ENCODE assay signal across 8 cellular contexts in genomic region chr13:43785681-43786471, GRCh38. TPM values are rescaled to one million over a fixed set of nuclear protein-coding genes. Genes with fewer than 3 reads are reported as not detected.
DNase-seq lines count a peak whose midpoint lies in the region; ATAC-seq and FAIRE-seq lines count a peak whose summit lies in the region.

No MANE protein-coding gene starts in this region.

- H3K4me3 Mint-ChIP-seq in T-helper 17 cell: peak overlapping the region; percentile 89

- no peaks in the 10 kb centered on the region for H3K36me3 ChIP-seq in duodenal mucosa (ENCODE audit: control insufficient read depth in 1 of 2, insufficient read depth in 2 of 2, low read length in 2 of 2)

- H3K27me3 ChIP-seq in duodenal mucosa (ENCODE audit: control insufficient read depth in 1 of 2, insufficient read depth in 2 of 2, low read length in 2 of 2): peaks cover 0 to 14% of the 10 kb centered on the region in 2 donors

- H3K27me3 Mint-ChIP-seq in T-helper 17 cell: peaks cover 40% of the 10 kb centered on the region

- no peaks in the 10 kb centered on the region for H3K36me3 Mint-ChIP-seq in T-helper 17 cell (ENCODE audit: low read depth)

- no peak overlapping the region for H3K27ac Mint-ChIP-seq in T-helper 17 cell

- H3K4me1 ChIP-seq in duodenal mucosa (ENCODE audit: control insufficient read depth in 1 of 2, insufficient read depth in 2 of 2, low read length in 2 of 2): peaks cover 8 to 9% of the 10 kb centered on the region in 2 donors

- H3K4me1 Mint-ChIP-seq in T-helper 17 cell: peaks cover 3% of the 10 kb centered on the region

- ATAC-seq in T-helper 17 cell (peak; percentile 37), left lobe of liver (peak; percentile 63), GM21526 (IDR thresholded peaks at IDR 0.05; ENCODE audit: low FRiP score, unreplicated experiment) (no peak)

- FAIRE-seq in HTR-8/SVneo (lab: Jason Lieb, UNC): no peak

- H3K9me3 ChIP-seq in T-helper 17 cell (ENCODE audit: control insufficient read depth, low read length, poor library complexity, severe bottlenecking) (no peaks in the 10 kb centered on the region), duodenal mucosa (ENCODE audit: control insufficient read depth in 1 of 2, low read length in 2 of 2) (no peaks in the 10 kb centered on the region)

- H3K9ac ChIP-seq in duodenal mucosa (ENCODE audit: low read depth in 1 of 2, low read length in 2 of 2): no peak overlapping the region

- H3K4me3 ChIP-seq in duodenal mucosa (ENCODE audit: low read depth in 1 of 2, low read length in 2 of 2): peak overlapping the region; percentile 61 to 67

- DNase-seq in DMS53 (lab: John Stamatoyannopoulos, UW): peak; percentile 93
- peak; percentile 64 for DNase-seq in HTR-8/SVneo (ENCODE audit: insufficient read length, low spot score)
- peak in 1 of 3 donors; percentile 12 for DNase-seq in T-helper 17 cell
- peak; percentile 50 for DNase-seq in left lobe of liver (ENCODE audit: low spot score)
- DNase-seq in stimulated activated CD4-positive, alpha-beta T cell treated with anti-CD3 and anti-CD28 coated beads, Interleukin-4, amount 100 ng/mL, for 24 hours: peak; percentile 9
- no peak for DNase-seq in NCI-H1105 (lab: John Stamatoyannopoulos, UW)

- no peak overlapping the region for H3K27ac ChIP-seq in duodenal mucosa (ENCODE audit: low read depth, low read length)

RNA-seq across cellular contexts. Expression of gene ENOX1, which starts 0.9 kb away (rescaled TPM):
- total RNA-seq in T-helper 17 cell (not detected), left lobe of liver (0.18 TPM)
